Comparison of ENCODE assay signal across 13 cellular contexts in the genomic region with DNA sequence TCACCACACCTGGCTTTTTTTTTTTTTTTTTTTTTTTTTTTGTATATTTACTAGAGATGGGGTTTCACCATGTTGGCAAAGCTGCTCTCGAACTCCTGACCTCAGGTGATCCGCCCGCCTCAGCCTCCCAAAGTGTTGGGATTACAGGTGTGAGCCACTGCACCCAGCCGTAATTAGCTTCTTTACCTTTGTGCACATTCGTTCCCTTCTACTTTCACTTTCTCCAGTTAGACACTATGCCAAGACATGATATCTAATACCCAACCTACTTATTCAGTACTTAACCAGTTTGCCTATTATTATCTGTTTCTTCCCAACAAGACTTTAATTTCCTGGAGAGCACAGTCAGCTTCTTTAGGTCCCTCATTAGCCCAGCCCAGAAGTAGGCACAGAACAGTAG. TPM values are rescaled to one million over a fixed set of nuclear protein-coding genes. Genes with fewer than 3 reads are reported as not detected.
DNase-seq lines count a peak whose midpoint lies in the region; ATAC-seq, FAIRE-seq and TF ChIP-seq lines count a peak whose summit lies in the region.
"Had no signal": no experiment of that assay in that cellular context is flagged by ENCODE, and none has a peak within 500 bp of the region (broad histone marks: within the 10 kb centered on the region; RNA-seq: fewer than 3 reads in every experiment).

No MANE protein-coding gene starts in this region.

- H3K4me1 ChIP-seq in lower lobe of right lung: peaks cover 1% of the 10 kb centered on the region
- H3K4me1 ChIP-seq: adrenal gland had no signal

- peak overlapping the region; percentile 70 to 91 for H3K4me3 Mint-ChIP-seq in CD14-positive monocyte

- peaks cover 0 to 3% of the 10 kb centered on the region in 2 donors for H3K36me3 Mint-ChIP-seq in CD14-positive monocyte

- peaks cover 29% of the 10 kb centered on the region for H3K4me1 Mint-ChIP-seq in CD14-positive monocyte

- peak overlapping the region in 1 of 7 donors; percentile 6 for H3K27ac Mint-ChIP-seq in CD14-positive monocyte

- H3K36me3 ChIP-seq in lower lobe of right lung: no peaks in the 10 kb centered on the region
- H3K36me3 ChIP-seq: adrenal gland had no signal

- TF ChIP-seq CTCF in CD14-positive monocyte (IDR thresholded peaks at IDR 0.05) (no peak), VCaP (conservative IDR thresholded peaks at IDR 0.05) (no peak), lower lobe of right lung (IDR thresholded peaks at IDR 0.05) (no peak)

- DNase-seq in CD14-positive monocyte (ENCODE audit: low spot score): no peak
- DNase-seq in DMS53 treated with DMSO at 0.1 percent for 48 hours (lab: John Stamatoyannopoulos, UW; ENCODE audit: unreplicated experiment): peak; percentile 32
- DNase-seq in lower lobe of right lung: no peak
- no peak for DNase-seq in KBM-7
- no peak for DNase-seq in HTR-8/SVneo (ENCODE audit: insufficient read length, low spot score)
- no peak for DNase-seq in urothelium cell line (ENCODE audit: low spot score)
- DNase-seq: activated CD4-positive, alpha-beta T cell treated with anti-CD3 and anti-CD28 coated beads for 48 hours; adrenal gland; Caco-2; NCI-H146; stimulated activated CD4-positive, alpha-beta T cell treated with anti-CD3 and anti-CD28 coated beads, Interleukin-4, amount 100 ng/mL, for 4 hours had no signal

- peak overlapping the region; percentile 9 for H3K4me3 ChIP-seq in lower lobe of right lung
- H3K4me3 ChIP-seq: adrenal gland, SK-N-MC had no signal

- no peak for FAIRE-seq in HTR-8/SVneo (lab: Jason Lieb, UNC)
- no peak for FAIRE-seq in urothelium cell line (lab: Jason Lieb, UNC)

- H3K27me3 ChIP-seq in lower lobe of right lung (ENCODE audit: low read depth): no peaks in the 10 kb centered on the region

- H3K9me3 Mint-ChIP-seq in CD14-positive monocyte: peaks cover 0 to 14% (median 4%) of the 10 kb centered on the region in 7 donors

- H3K27me3 Mint-ChIP-seq in CD14-positive monocyte (ENCODE audit: low read depth in 3 of 3): peaks cover 37 to 52% (median 43%) of the 10 kb centered on the region in 3 donors

- peak in 1 of 2 donors; percentile 63 for ATAC-seq in lower lobe of right lung

- intact Hi-C loops in CD14-positive monocyte (cut with micrococcal nuclease) (no loop called here), lower lobe of right lung (cut with DNase I) (no loop called here)

- no peaks in the 10 kb centered on the region for H3K9me3 ChIP-seq in lower lobe of right lung
- H3K9me3 ChIP-seq: adrenal gland, Caco-2 had no signal

- peak overlapping the region; percentile 22; the same call in 1 of the 2 replicates for H3K27ac ChIP-seq in VCaP
- H3K27ac ChIP-seq in lower lobe of right lung: no peak overlapping the region
- H3K27ac ChIP-seq: adrenal gland, SK-N-MC had no signal

- in situ Hi-C loops in KBM-7 (cut with MboI; ENCODE audit: low pct_unique_long_range_greater_than_20kb, low sequenced_read_pairs): no loop called here

RNA-seq across cellular contexts. Expression of gene STYK1, which starts 5.3 kb away (rescaled TPM):
- not detected for polyA plus RNA-seq in CD14-positive monocyte
- 0.53 TPM for total RNA-seq in lower lobe of right lung
- total RNA-seq: adrenal gland had no signal

RNA-seq across cellular contexts. Expression of gene YBX3, which starts 54.6 kb away (rescaled TPM):
- 100 to 1,000 TPM; 104 to 131 TPM for polyA plus RNA-seq in CD14-positive monocyte
- 278 TPM for total RNA-seq in lower lobe of right lung

RNA-seq across cellular contexts. Expression of gene MAGOHB, which starts 55.1 kb away (rescaled TPM):
- 10 to 100 TPM; 19.5 to 23.5 TPM for polyA plus RNA-seq in CD14-positive monocyte
- total RNA-seq in lower lobe of right lung: 19.7 TPM
